In genomic region chr2:128232965-128233789, GRCh38 we compare ENCODE assay signal across 8 cellular contexts.
DNase-seq lines count a peak whose midpoint lies in the region; ATAC-seq and TF ChIP-seq lines count a peak whose summit lies in the region.

No MANE protein-coding gene starts in this region.

- H3K4me3 ChIP-seq in AG10803 (ENCODE audit: low read length), result peak overlapping the region; percentile 67

- ATAC-seq in GM18909 (IDR thresholded peaks at IDR 0.05; ENCODE audit: poor library complexity, unreplicated experiment) (peak; percentile 99), HG03175 (IDR thresholded peaks at IDR 0.05; ENCODE audit: unreplicated experiment) (peak; percentile 99), left lobe of liver (peak; percentile 97)

- TF ChIP-seq CTCF in AG10803 (conservative IDR thresholded peaks at IDR 0.05; ENCODE audit: low read length), result peak; percentile 80

- peak; percentile 66 for DNase-seq in AG10803 (ENCODE audit: low read depth)
- peak; percentile 72 for DNase-seq in NCI-H460 (ENCODE audit: extremely low read depth, low read depth)
- DNase-seq in activated CD4-positive, alpha-beta T cell treated with anti-CD3 and anti-CD28 coated beads, Interleukin-2, amount 50 U/mL, for 1 hour, result peak; percentile 83
- DNase-seq in dedifferentiated amniotic fluid mesenchymal stem cell (ENCODE audit: extremely low spot score), result peak; percentile 62
- DNase-seq in left lobe of liver (ENCODE audit: low spot score), result peak; percentile 91
- DNase-seq in stimulated activated CD4-positive, alpha-beta T cell treated with anti-CD3 and anti-CD28 coated beads, Interleukin-1b, Interleukin-23, amount 100 ng/mL, for 48 hours, result peak; percentile 84

Comparison
In these comparisons a context has a peak if more than half of its experiments do, and no peak if none do; other contexts are left out.
1. Peak in every context shown above with its lines: DNase-seq, ATAC-seq and H3K4me3 ChIP-seq.